ENCODE assay signal across 1 cellular context in genomic region chr2:63855418-63856301, GRCh38.
TF ChIP-seq lines count a peak whose summit lies in the region.

No MANE protein-coding gene starts in this region.

TF ChIP-seq in liver, 16 proteins besides CTCF, POLR2A, EP300 and RAD21 (continued from another document):
- TF ChIP-seq ZBTB33 (IDR thresholded peaks at IDR 0.05): no peak
- TF ChIP-seq SP1 (IDR thresholded peaks at IDR 0.05): no peak
- TF ChIP-seq GABPA (IDR thresholded peaks at IDR 0.05 in 1 of 2, conservative IDR thresholded peaks at IDR 0.05 in 1 of 2): no peak
- TF ChIP-seq RXRA (IDR thresholded peaks at IDR 0.05): no peak
- no peak for TF ChIP-seq NR2F2 (IDR thresholded peaks at IDR 0.05)
- no peak for TF ChIP-seq TAF1 (conservative IDR thresholded peaks at IDR 0.05)
- TF ChIP-seq EGR1 (IDR thresholded peaks at IDR 0.05; ENCODE audit: low read depth in 2 of 2): no peak
- TF ChIP-seq HNF4A (conservative IDR thresholded peaks at IDR 0.05): no peak
- TF ChIP-seq FOXA1 (IDR thresholded peaks at IDR 0.05): no peak
- TF ChIP-seq FOXA2 (IDR thresholded peaks at IDR 0.05): no peak
- TF ChIP-seq JUND (IDR thresholded peaks at IDR 0.05): no peak
- no peak for TF ChIP-seq MAX (IDR thresholded peaks at IDR 0.05)
- no peak for TF ChIP-seq YY1 (IDR thresholded peaks at IDR 0.05)
- TF ChIP-seq HNF4G (IDR thresholded peaks at IDR 0.05): no peak
